10 cellular contexts compared by ENCODE assay signal in the genomic region with DNA sequence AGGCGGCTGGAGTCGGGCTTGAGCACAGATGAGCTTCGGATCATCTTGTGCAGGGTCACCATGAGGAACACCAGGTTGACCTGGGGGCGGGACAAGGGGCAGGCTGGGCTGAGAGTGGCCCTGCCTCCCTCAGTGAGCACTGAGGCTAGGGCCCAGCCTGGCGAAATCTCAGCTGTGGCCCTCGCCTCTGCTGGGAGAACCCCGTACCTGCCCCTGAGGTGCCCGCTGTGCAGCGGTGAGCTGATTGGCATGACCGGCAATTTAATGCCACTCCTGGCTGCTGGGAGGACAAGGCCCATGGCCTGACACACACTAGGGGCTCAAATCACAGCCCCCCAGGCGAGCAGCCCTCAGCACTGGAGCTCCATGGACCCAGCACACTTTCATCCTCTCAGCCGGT.
"Had no signal": no experiment of that assay in that cellular context is flagged by ENCODE, and none has a peak within 500 bp of the region (broad histone marks: within the 10 kb centered on the region; RNA-seq: fewer than 3 reads in every experiment).

No MANE protein-coding gene starts in this region.

- H3K27ac ChIP-seq: HL-60, KMS-11 had no signal

- H3K4me2 ChIP-seq: GM23338, KMS-11 had no signal

- H2AFZ ChIP-seq: GM23338 had no signal

- DNase-seq: HFFc6, KBM-7 had no signal

- H3K4me1 ChIP-seq: HAP-1 had no signal

- H3K4me3 Mint-ChIP-seq: GM23338, HFFc6 had no signal

- FAIRE-seq: H1, H54, HepG2 had no signal

- H3K9me3 ChIP-seq: HAP-1 had no signal

- H3K9ac ChIP-seq: KMS-11 had no signal

- ATAC-seq: GM23338, HCT116, HepG2 had no signal

- H3K9me3 Mint-ChIP-seq: GM23338, HFFc6 had no signal

- H3K4me3 ChIP-seq: GM23338, HAP-1 had no signal
